21 cellular contexts compared by ENCODE assay signal in the genomic region with DNA sequence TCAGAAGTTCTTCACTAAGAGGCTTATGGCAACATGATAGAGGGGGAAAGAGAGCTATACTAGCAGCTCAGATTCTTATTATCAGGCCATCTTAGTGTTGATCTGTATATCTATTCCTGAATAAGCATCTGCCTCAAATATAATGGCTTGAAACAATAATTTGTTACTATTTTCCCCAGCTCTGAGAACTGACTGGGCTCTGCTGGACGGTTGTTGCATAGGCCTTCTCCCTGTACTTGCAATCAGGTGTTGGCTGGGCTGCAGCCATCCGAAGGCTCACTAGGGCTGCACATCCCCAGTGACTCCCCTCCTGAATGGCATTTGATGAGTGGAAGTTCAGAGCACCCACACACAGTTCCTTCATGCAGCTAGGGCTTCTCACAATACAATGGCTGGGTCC.
DNase-seq lines count a peak whose midpoint lies in the region; FAIRE-seq and TF ChIP-seq lines count a peak whose summit lies in the region.
"Had no signal": no experiment of that assay in that cellular context is flagged by ENCODE, and none has a peak within 500 bp of the region (broad histone marks: within the 10 kb centered on the region; RNA-seq: fewer than 3 reads in every experiment).

No MANE protein-coding gene starts in this region.

- H3K9ac ChIP-seq in mesenchymal stem cell (ENCODE audit: low read length): peak overlapping the region; percentile 22
- H3K9ac ChIP-seq: BLaER1 had no signal

- no peak overlapping the region for H2BK5ac ChIP-seq in mesenchymal stem cell (ENCODE audit: low read depth, low read length, poor library complexity, severe bottlenecking)

- DNase-seq in D721Med (ENCODE audit: insufficient read length, low spot score) (no peak), mesenchymal stem cell (no peak), NCI-H2196 (lab: John Stamatoyannopoulos, UW; ENCODE audit: unreplicated experiment) (no peak), NCI-H2081 (lab: John Stamatoyannopoulos, UW) (no peak), RPMI8226 (no peak)
- DNase-seq: Caco-2; CD4-positive, CD25-positive, alpha-beta regulatory T cell; CD8-positive, alpha-beta T cell; DMS 273 treated with DMSO at 0.1 percent for 48 hours; DMS79; EL; GDM1; GOT3 had no signal

- no peak overlapping the region for H2AK5ac ChIP-seq in mesenchymal stem cell (ENCODE audit: low read length, severe bottlenecking)

- H4K91ac ChIP-seq in mesenchymal stem cell (ENCODE audit: low read length): no peak overlapping the region

- no peak overlapping the region for H3K4me2 ChIP-seq in mesenchymal stem cell (ENCODE audit: low read length, poor library complexity, severe bottlenecking)
- H3K4me2 ChIP-seq: BLaER1 had no signal

- peak; percentile 21 for FAIRE-seq in D721Med (lab: Jason Lieb, UNC)
- FAIRE-seq: GM12878, GM18507, H54 had no signal

- H3K9me3 ChIP-seq in HEK293 (ENCODE audit: control insufficient read depth, insufficient read depth, low read depth, low read length): no peaks in the 10 kb centered on the region
- H3K9me3 ChIP-seq in mesenchymal stem cell (ENCODE audit: control insufficient read depth, low read length): peaks cover 10% of the 10 kb centered on the region
- H3K9me3 ChIP-seq: HAP-1 had no signal

- H3K27ac ChIP-seq in ACC112 (ENCODE audit: low read depth, low read length) (peak overlapping the region; percentile 78; the same call in 1 of the 2 replicates), HEK293 (ENCODE audit: extremely low read depth, low read depth, low read length) (no peak overlapping the region), mesenchymal stem cell (ENCODE audit: low read length, poor library complexity, severe bottlenecking) (no peak overlapping the region)
- H3K27ac ChIP-seq: BLaER1, C4-2B had no signal

- no peak overlapping the region for H3K18ac ChIP-seq in mesenchymal stem cell (ENCODE audit: low read depth in 1 of 2, low read length in 2 of 2)

- no peaks in the 10 kb centered on the region for H3K79me2 ChIP-seq in ACC112 (ENCODE audit: control insufficient read depth, insufficient read depth, low read length, unreplicated experiment)

- 97% methylated on average over 2 of the region's 2 CpGs for WGBS in mesenchymal stem cell

- peaks cover 5% of the 10 kb centered on the region; the same call in 1 of the 2 replicates for H3K27me3 ChIP-seq in ACC112 (ENCODE audit: insufficient read depth, low read length)
- H3K27me3 ChIP-seq in mesenchymal stem cell (ENCODE audit: control insufficient read depth in 1 of 2, insufficient read depth in 1 of 2, low read length in 2 of 2): no peaks in the 10 kb centered on the region
- H3K27me3 ChIP-seq: BLaER1 had no signal

- CTCF ChIA-PET in HEK293 (lab: Yijun Ruan, JAX): no interaction called here

- H3K36me3 ChIP-seq in ACC112 (ENCODE audit: insufficient read depth, low read length) (no peaks in the 10 kb centered on the region), HEK293 (ENCODE audit: control insufficient read depth in 2 of 2, insufficient read depth in 1 of 2, low read length in 2 of 2) (no peaks in the 10 kb centered on the region), mesenchymal stem cell (ENCODE audit: control insufficient read depth in 1 of 2, insufficient read depth in 2 of 2, low read depth in 1 of 2, low read length in 2 of 2) (no peaks in the 10 kb centered on the region)
- H3K36me3 ChIP-seq: BLaER1, HAP-1 had no signal

- H2AFZ ChIP-seq in ACC112 (ENCODE audit: low read length, unreplicated experiment) (no peak overlapping the region), mesenchymal stem cell (ENCODE audit: low read depth, low read length) (no peak overlapping the region)

- H3K79me1 ChIP-seq in mesenchymal stem cell (replicated peaks; ENCODE audit: low read length, poor library complexity, severe bottlenecking): no peaks in the 10 kb centered on the region

- H3K4me3 ChIP-seq in ACC112 (ENCODE audit: low read depth, low read length) (no peak overlapping the region), HEK293 (ENCODE audit: low read depth, low read length) (no peak overlapping the region), mesenchymal stem cell (ENCODE audit: insufficient read depth in 1 of 2, low read depth in 1 of 2, low read length in 2 of 2) (no peak overlapping the region)
- H3K4me3 ChIP-seq: BLaER1, GM12878, HAP-1 had no signal

- H3K4ac ChIP-seq in mesenchymal stem cell (ENCODE audit: low read depth in 1 of 2, low read length in 2 of 2): no peak overlapping the region

- no peak overlapping the region for H3K14ac ChIP-seq in mesenchymal stem cell (ENCODE audit: low read length in 2 of 2)

- no peak overlapping the region for H3K23ac ChIP-seq in mesenchymal stem cell (ENCODE audit: low read length in 2 of 2)

- no peak overlapping the region for H2BK12ac ChIP-seq in mesenchymal stem cell (ENCODE audit: low read length in 2 of 2)

- H2BK15ac ChIP-seq in mesenchymal stem cell (ENCODE audit: low read depth, poor library complexity, severe bottlenecking): no peak overlapping the region

- POLR2A ChIA-PET in HEK293 (lab: Yijun Ruan, JAX): no interaction called here

- H2BK120ac ChIP-seq in mesenchymal stem cell (ENCODE audit: low read depth, low read length): no peak overlapping the region

- H3K4me1 ChIP-seq in ACC112 (ENCODE audit: control insufficient read depth, insufficient read depth, low read length, unreplicated experiment) (peaks cover 20% of the 10 kb centered on the region), HEK293 (ENCODE audit: control insufficient read depth, insufficient read depth, low read length) (no peaks in the 10 kb centered on the region), mesenchymal stem cell (ENCODE audit: control insufficient read depth, insufficient read depth, low read depth, low read length) (no peaks in the 10 kb centered on the region)
- H3K4me1 ChIP-seq: BLaER1, HAP-1 had no signal

- no peak overlapping the region for H4K8ac ChIP-seq in mesenchymal stem cell (ENCODE audit: low read length)

- TF ChIP-seq CTCF in D721Med (IDR thresholded peaks at IDR 0.05; ENCODE audit: insufficient read depth, missing control alignments) (no peak), HEK293 (tag by site-specific recombination; IDR thresholded peaks at IDR 0.05) (no peak)

TF ChIP-seq in HEK293, 187 proteins besides CTCF, POLR2A, EP300 and RAD21:
- TF ChIP-seq ZNF19 (tag by site-specific recombination; IDR thresholded peaks at IDR 0.05; ENCODE audit: low read depth) (no peak), ZNF621 (tag by site-specific recombination; IDR thresholded peaks at IDR 0.05) (no peak), SETDB1 (IDR thresholded peaks at IDR 0.05; ENCODE audit: insufficient read length, low read length) (peak; percentile 38), ZNF311 (tag by site-specific recombination; IDR thresholded peaks at IDR 0.05; ENCODE audit: borderline replicate concordance) (no peak)
- TF ChIP-seq, protein P1, sequence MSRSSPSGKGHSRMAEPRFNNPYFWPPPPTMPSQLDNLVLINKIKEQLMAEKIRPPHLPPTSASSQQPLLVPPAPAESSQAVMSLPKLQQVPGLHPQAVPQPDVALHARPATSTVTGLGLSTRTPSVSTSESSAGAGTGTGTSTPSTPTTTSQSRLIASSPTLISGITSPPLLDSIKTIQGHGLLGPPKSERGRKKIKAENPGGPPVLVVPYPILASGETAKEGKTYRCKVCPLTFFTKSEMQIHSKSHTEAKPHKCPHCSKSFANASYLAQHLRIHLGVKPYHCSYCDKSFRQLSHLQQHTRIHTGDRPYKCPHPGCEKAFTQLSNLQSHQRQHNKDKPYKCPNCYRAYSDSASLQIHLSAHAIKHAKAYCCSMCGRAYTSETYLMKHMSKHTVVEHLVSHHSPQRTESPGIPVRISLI (tag by site-specific recombination; IDR thresholded peaks at IDR 0.05): no peak
- TF ChIP-seq, protein P2, sequence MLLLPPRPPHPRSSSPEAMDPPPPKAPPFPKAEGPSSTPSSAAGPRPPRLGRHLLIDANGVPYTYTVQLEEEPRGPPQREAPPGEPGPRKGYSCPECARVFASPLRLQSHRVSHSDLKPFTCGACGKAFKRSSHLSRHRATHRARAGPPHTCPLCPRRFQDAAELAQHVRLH (tag by site-specific recombination; IDR thresholded peaks at IDR 0.05): no peak
